Comparison of ENCODE assay signal across 20 cellular contexts in genomic region chrX:24483596-24483995, GRCh38. TPM values are rescaled to one million over a fixed set of nuclear protein-coding genes. Genes with fewer than 3 reads are reported as not detected.
DNase-seq lines count a peak whose midpoint lies in the region; ATAC-seq and TF ChIP-seq lines count a peak whose summit lies in the region.
"Had no signal": no experiment of that assay in that cellular context is flagged by ENCODE, and none has a peak within 500 bp of the region (broad histone marks: within the 10 kb centered on the region; RNA-seq: fewer than 3 reads in every experiment).

No MANE protein-coding gene starts in this region.

- ATAC-seq in activated T-helper 17 cell treated with anti-CD3 and anti-CD28 coated beads, Interleukin-2, amount 50 U/mL, for 72 hours (replicated peaks): no peak
- no peak for ATAC-seq in naive thymus-derived CD4-positive, alpha-beta T cell
- no peak for ATAC-seq in effector memory CD8-positive, alpha-beta T cell (replicated peaks)
- ATAC-seq in upper lobe of right lung: no peak
- ATAC-seq: GM23338 had no signal

- peak overlapping the region; percentile 88 for H3K27ac Mint-ChIP-seq in activated CD4-positive, alpha-beta memory T cell treated with anti-CD3 and anti-CD28 coated beads for 36 hours
- no peak overlapping the region for H3K27ac Mint-ChIP-seq in activated CD4-positive, alpha-beta memory T cell treated with anti-CD3 and anti-CD28 coated beads, Interleukin-2, amount 10 ng/mL, durations not matched to agents 7 days and 5 days
- H3K27ac Mint-ChIP-seq in activated naive CD8-positive, alpha-beta T cell: peak overlapping the region; percentile 75
- no peak overlapping the region for H3K27ac Mint-ChIP-seq in activated naive CD8-positive, alpha-beta T cell treated with anti-CD3 and anti-CD28 coated beads for 36 hours
- peak overlapping the region; percentile 75 for H3K27ac Mint-ChIP-seq in activated T-helper 17 cell treated with anti-CD3 and anti-CD28 coated beads, Interleukin-2, amount 50 U/mL, for 72 hours
- peak overlapping the region in 7 of 9 donors; percentile 3 to 96 (median 45) for H3K27ac Mint-ChIP-seq in naive thymus-derived CD4-positive, alpha-beta T cell
- H3K27ac Mint-ChIP-seq in effector memory CD8-positive, alpha-beta T cell: peak overlapping the region in 1 of 2 donors; percentile 97
- H3K27ac Mint-ChIP-seq: GM23338, H9 had no signal

- no peaks in the 10 kb centered on the region for H3K9me3 ChIP-seq in naive thymus-derived CD4-positive, alpha-beta T cell (ENCODE audit: control insufficient read depth in 2 of 3, low read length in 3 of 3)
- H3K9me3 ChIP-seq in upper lobe of right lung: no peaks in the 10 kb centered on the region
- H3K9me3 ChIP-seq: Caco-2 had no signal

- POLR2A ChIA-PET in activated CD4-positive, alpha-beta memory T cell treated with anti-CD3 and anti-CD28 coated beads for 36 hours (lab: Charles Lee): interaction anchor here (1.0 kb wide), 1 partner anchor 17 kb away, joined by 3 read pairs; no protein-coding TSS in a partner anchor
- POLR2A ChIA-PET in activated CD4-positive, alpha-beta memory T cell treated with anti-CD3 and anti-CD28 coated beads, Interleukin-2, amount 10 ng/mL, durations not matched to agents 7 days and 5 days (lab: Charles Lee): interaction anchor here (1.5 kb wide), 1 partner anchor 19 kb away, joined by 7 read pairs; the partner anchor contains the start of gene PDK3
- POLR2A ChIA-PET in naive thymus-derived CD4-positive, alpha-beta T cell (lab: Charles Lee): no interaction called here

- H3K36me3 ChIP-seq in naive thymus-derived CD4-positive, alpha-beta T cell (ENCODE audit: control insufficient read depth in 2 of 3, insufficient read depth in 3 of 3, low read length in 3 of 3): no peaks in the 10 kb centered on the region
- H3K36me3 ChIP-seq in upper lobe of right lung: no peaks in the 10 kb centered on the region

- DNase-seq in activated CD4-positive, alpha-beta memory T cell treated with anti-CD3 and anti-CD28 coated beads for 36 hours: no peak
- no peak for DNase-seq in activated CD4-positive, alpha-beta memory T cell treated with anti-CD3 and anti-CD28 coated beads, Interleukin-2, amount 10 ng/mL, durations not matched to agents 7 days and 5 days
- no peak for DNase-seq in activated naive CD8-positive, alpha-beta T cell treated with anti-CD3 and anti-CD28 coated beads for 36 hours
- DNase-seq in naive thymus-derived CD4-positive, alpha-beta T cell: no peak
- DNase-seq in effector memory CD8-positive, alpha-beta T cell: no peak
- no peak for DNase-seq in upper lobe of right lung
- DNase-seq: 8988T, ACHN, Caco-2, H9, MM.1S, NCI-H2029, NCI-H446, NCI-H524 treated with DMSO at 0.1 percent for 48 hours, NCI-H774 had no signal

- no peaks in the 10 kb centered on the region for H3K27me3 ChIP-seq in naive thymus-derived CD4-positive, alpha-beta T cell (ENCODE audit: control insufficient read depth in 2 of 2, insufficient read depth in 2 of 2, low read length in 2 of 2)
- no peaks in the 10 kb centered on the region for H3K27me3 ChIP-seq in upper lobe of right lung

- intact Hi-C loops in activated CD4-positive, alpha-beta memory T cell treated with anti-CD3 and anti-CD28 coated beads for 36 hours (cut with micrococcal nuclease): loop anchor here (1.0 kb wide), 1 partner anchor 23 kb away; no protein-coding TSS in a partner anchor
- intact Hi-C loops in naive thymus-derived CD4-positive, alpha-beta T cell (cut with micrococcal nuclease): loop anchor here in 1 of 2 donors (5.0 kb wide), 1 partner anchor 701 kb away; the partner anchor contains the start of gene SAT1
- intact Hi-C loops in upper lobe of right lung (cut with DNase I): no loop called here

- TF ChIP-seq CTCF in upper lobe of right lung (IDR thresholded peaks at IDR 0.05): no peak

- CTCF ChIA-PET in activated CD4-positive, alpha-beta memory T cell treated with anti-CD3 and anti-CD28 coated beads for 36 hours (lab: Charles Lee): interaction anchor here (1.7 kb wide), 1 partner anchor 14 kb away, joined by 7 read pairs; no protein-coding TSS in a partner anchor
- CTCF ChIA-PET in activated CD4-positive, alpha-beta memory T cell treated with anti-CD3 and anti-CD28 coated beads, Interleukin-2, amount 10 ng/mL, durations not matched to agents 7 days and 5 days (lab: Charles Lee): interaction anchor here (5.1 kb wide), 1 partner anchor 15 kb away, joined by 29 read pairs; no protein-coding TSS in a partner anchor
- CTCF ChIA-PET in naive thymus-derived CD4-positive, alpha-beta T cell (lab: Charles Lee): interaction anchor here (1.7 kb wide), 1 partner anchor 87 kb away, joined by 5 read pairs; no protein-coding TSS in a partner anchor

- H3K4me1 Mint-ChIP-seq in activated CD4-positive, alpha-beta memory T cell treated with anti-CD3 and anti-CD28 coated beads for 36 hours (ENCODE audit: low read depth): peaks cover 47% of the 10 kb centered on the region
- H3K4me1 Mint-ChIP-seq in activated CD4-positive, alpha-beta memory T cell treated with anti-CD3 and anti-CD28 coated beads, Interleukin-2, amount 10 ng/mL, durations not matched to agents 7 days and 5 days: peaks cover 39% of the 10 kb centered on the region
- H3K4me1 Mint-ChIP-seq in activated naive CD8-positive, alpha-beta T cell (ENCODE audit: low read depth): peaks cover 51% of the 10 kb centered on the region
- peaks cover 32% of the 10 kb centered on the region for H3K4me1 Mint-ChIP-seq in activated naive CD8-positive, alpha-beta T cell treated with anti-CD3 and anti-CD28 coated beads for 36 hours
- H3K4me1 Mint-ChIP-seq in activated T-helper 17 cell treated with anti-CD3 and anti-CD28 coated beads, Interleukin-2, amount 50 U/mL, for 72 hours: peaks cover 14% of the 10 kb centered on the region
- peaks cover 12 to 65% (median 41%) of the 10 kb centered on the region in 7 donors for H3K4me1 Mint-ChIP-seq in naive thymus-derived CD4-positive, alpha-beta T cell
- H3K4me1 Mint-ChIP-seq in effector memory CD8-positive, alpha-beta T cell (ENCODE audit: low read depth in 2 of 2): peaks cover 16% of the 10 kb centered on the region in 2 donors

- no peaks in the 10 kb centered on the region for H3K27me3 Mint-ChIP-seq in activated CD4-positive, alpha-beta memory T cell treated with anti-CD3 and anti-CD28 coated beads for 36 hours
- H3K27me3 Mint-ChIP-seq in activated CD4-positive, alpha-beta memory T cell treated with anti-CD3 and anti-CD28 coated beads, Interleukin-2, amount 10 ng/mL, durations not matched to agents 7 days and 5 days: no peaks in the 10 kb centered on the region
- no peaks in the 10 kb centered on the region for H3K27me3 Mint-ChIP-seq in activated naive CD8-positive, alpha-beta T cell
- H3K27me3 Mint-ChIP-seq in activated naive CD8-positive, alpha-beta T cell treated with anti-CD3 and anti-CD28 coated beads for 36 hours: no peaks in the 10 kb centered on the region
- no peaks in the 10 kb centered on the region for H3K27me3 Mint-ChIP-seq in activated T-helper 17 cell treated with anti-CD3 and anti-CD28 coated beads, Interleukin-2, amount 50 U/mL, for 72 hours
- H3K27me3 Mint-ChIP-seq in naive thymus-derived CD4-positive, alpha-beta T cell: no peaks in the 10 kb centered on the region
- H3K27me3 Mint-ChIP-seq in effector memory CD8-positive, alpha-beta T cell: no peaks in the 10 kb centered on the region
- H3K27me3 Mint-ChIP-seq: IgD-negative memory B cell had no signal

- H3K36me3 Mint-ChIP-seq in activated CD4-positive, alpha-beta memory T cell treated with anti-CD3 and anti-CD28 coated beads for 36 hours: peaks cover 7% of the 10 kb centered on the region
- H3K36me3 Mint-ChIP-seq in activated CD4-positive, alpha-beta memory T cell treated with anti-CD3 and anti-CD28 coated beads, Interleukin-2, amount 10 ng/mL, durations not matched to agents 7 days and 5 days (ENCODE audit: low read depth): peaks cover 7% of the 10 kb centered on the region
- H3K36me3 Mint-ChIP-seq in activated naive CD8-positive, alpha-beta T cell: peaks cover 2% of the 10 kb centered on the region
- peaks cover 15% of the 10 kb centered on the region for H3K36me3 Mint-ChIP-seq in activated naive CD8-positive, alpha-beta T cell treated with anti-CD3 and anti-CD28 coated beads for 36 hours
- peaks cover 17% of the 10 kb centered on the region for H3K36me3 Mint-ChIP-seq in activated T-helper 17 cell treated with anti-CD3 and anti-CD28 coated beads, Interleukin-2, amount 50 U/mL, for 72 hours (ENCODE audit: low read depth)
- peaks cover 0 to 16% (median 0%) of the 10 kb centered on the region in 5 donors for H3K36me3 Mint-ChIP-seq in naive thymus-derived CD4-positive, alpha-beta T cell
- peaks cover 21% of the 10 kb centered on the region for H3K36me3 Mint-ChIP-seq in effector memory CD8-positive, alpha-beta T cell (ENCODE audit: insufficient read depth)

- peaks cover 19 to 28% of the 10 kb centered on the region in 2 donors for H3K4me1 ChIP-seq in naive thymus-derived CD4-positive, alpha-beta T cell (ENCODE audit: control insufficient read depth in 2 of 2, insufficient read depth in 2 of 2, low read length in 2 of 2)
- H3K4me1 ChIP-seq in upper lobe of right lung: no peaks in the 10 kb centered on the region
- H3K4me1 ChIP-seq: Caco-2 had no signal

- H3K4me3 ChIP-seq in naive thymus-derived CD4-positive, alpha-beta T cell (ENCODE audit: low read length): no peak overlapping the region
- H3K4me3 ChIP-seq in upper lobe of right lung: no peak overlapping the region
- H3K4me3 ChIP-seq: GM23338 had no signal

- H3K4me3 Mint-ChIP-seq in activated CD4-positive, alpha-beta memory T cell treated with anti-CD3 and anti-CD28 coated beads for 36 hours: no peak overlapping the region
- H3K4me3 Mint-ChIP-seq in activated CD4-positive, alpha-beta memory T cell treated with anti-CD3 and anti-CD28 coated beads, Interleukin-2, amount 10 ng/mL, durations not matched to agents 7 days and 5 days: no peak overlapping the region
- H3K4me3 Mint-ChIP-seq in activated naive CD8-positive, alpha-beta T cell: no peak overlapping the region
- no peak overlapping the region for H3K4me3 Mint-ChIP-seq in activated naive CD8-positive, alpha-beta T cell treated with anti-CD3 and anti-CD28 coated beads for 36 hours
- no peak overlapping the region for H3K4me3 Mint-ChIP-seq in activated T-helper 17 cell treated with anti-CD3 and anti-CD28 coated beads, Interleukin-2, amount 50 U/mL, for 72 hours
- no peak overlapping the region for H3K4me3 Mint-ChIP-seq in naive thymus-derived CD4-positive, alpha-beta T cell
- H3K4me3 Mint-ChIP-seq in effector memory CD8-positive, alpha-beta T cell: no peak overlapping the region
- H3K4me3 Mint-ChIP-seq: GM23338, H9, IgD-negative memory B cell had no signal

- no peak overlapping the region for H3K27ac ChIP-seq in naive thymus-derived CD4-positive, alpha-beta T cell (ENCODE audit: low read depth, low read length)
- no peak overlapping the region for H3K27ac ChIP-seq in upper lobe of right lung
- H3K27ac ChIP-seq: KMS-11 had no signal

- H3K9me3 Mint-ChIP-seq in activated CD4-positive, alpha-beta memory T cell treated with anti-CD3 and anti-CD28 coated beads for 36 hours: peaks cover 10% of the 10 kb centered on the region
- peaks cover 3% of the 10 kb centered on the region for H3K9me3 Mint-ChIP-seq in activated CD4-positive, alpha-beta memory T cell treated with anti-CD3 and anti-CD28 coated beads, Interleukin-2, amount 10 ng/mL, durations not matched to agents 7 days and 5 days
- no peaks in the 10 kb centered on the region for H3K9me3 Mint-ChIP-seq in activated naive CD8-positive, alpha-beta T cell (ENCODE audit: low read depth)
- peaks cover 1% of the 10 kb centered on the region for H3K9me3 Mint-ChIP-seq in activated naive CD8-positive, alpha-beta T cell treated with anti-CD3 and anti-CD28 coated beads for 36 hours
- H3K9me3 Mint-ChIP-seq in activated T-helper 17 cell treated with anti-CD3 and anti-CD28 coated beads, Interleukin-2, amount 50 U/mL, for 72 hours: no peaks in the 10 kb centered on the region
- peaks cover 0 to 3% (median 0%) of the 10 kb centered on the region in 11 donors for H3K9me3 Mint-ChIP-seq in naive thymus-derived CD4-positive, alpha-beta T cell
- no peaks in the 10 kb centered on the region for H3K9me3 Mint-ChIP-seq in effector memory CD8-positive, alpha-beta T cell
- H3K9me3 Mint-ChIP-seq: GM23338, IgD-negative memory B cell had no signal

RNA-seq across cellular contexts. Expression of gene PDK3, which starts 18.5 kb away (rescaled TPM):
- total RNA-seq in activated CD4-positive, alpha-beta memory T cell treated with anti-CD3 and anti-CD28 coated beads for 36 hours: 10 to 100 TPM; 39.8 to 41.3 TPM
- total RNA-seq in activated CD4-positive, alpha-beta memory T cell treated with anti-CD3 and anti-CD28 coated beads, Interleukin-2, amount 10 ng/mL, durations not matched to agents 7 days and 5 days: 10 to 100 TPM; 28.0 to 29.0 TPM
- total RNA-seq in activated naive CD8-positive, alpha-beta T cell treated with anti-CD3 and anti-CD28 coated beads for 36 hours: 10 to 100 TPM; 37.3 to 38.2 TPM
- total RNA-seq in activated T-helper 17 cell treated with anti-CD3 and anti-CD28 coated beads, Interleukin-2, amount 50 U/mL, for 72 hours: 10 to 100 TPM; 45.1 to 82.3 TPM
- total RNA-seq in naive thymus-derived CD4-positive, alpha-beta T cell: 10 to 100 TPM; 17.4 to 29.4 (median 28.5) TPM
- 10 to 100 TPM; 40.0 to 44.1 TPM for polyA plus RNA-seq in naive thymus-derived CD4-positive, alpha-beta T cell
- total RNA-seq in upper lobe of right lung: 19.4 TPM

Comparison
In these comparisons a context has a peak if more than half of its experiments do, and no peak if none do; other contexts are left out.
1. H3K27ac Mint-ChIP-seq: peak in activated CD4-positive, alpha-beta memory T cell treated with anti-CD3 and anti-CD28 coated beads for 36 hours (single experiment), activated naive CD8-positive, alpha-beta T cell (single experiment), activated T-helper 17 cell treated with anti-CD3 and anti-CD28 coated beads, Interleukin-2, amount 50 U/mL, for 72 hours (single experiment) and naive thymus-derived CD4-positive, alpha-beta T cell (7 of 9); none in activated CD4-positive, alpha-beta memory T cell treated with anti-CD3 and anti-CD28 coated beads, Interleukin-2, amount 10 ng/mL, durations not matched to agents 7 days and 5 days (single experiment) and activated naive CD8-positive, alpha-beta T cell treated with anti-CD3 and anti-CD28 coated beads for 36 hours (single experiment).